2 cellular contexts compared by ENCODE assay signal in the genomic region with DNA sequence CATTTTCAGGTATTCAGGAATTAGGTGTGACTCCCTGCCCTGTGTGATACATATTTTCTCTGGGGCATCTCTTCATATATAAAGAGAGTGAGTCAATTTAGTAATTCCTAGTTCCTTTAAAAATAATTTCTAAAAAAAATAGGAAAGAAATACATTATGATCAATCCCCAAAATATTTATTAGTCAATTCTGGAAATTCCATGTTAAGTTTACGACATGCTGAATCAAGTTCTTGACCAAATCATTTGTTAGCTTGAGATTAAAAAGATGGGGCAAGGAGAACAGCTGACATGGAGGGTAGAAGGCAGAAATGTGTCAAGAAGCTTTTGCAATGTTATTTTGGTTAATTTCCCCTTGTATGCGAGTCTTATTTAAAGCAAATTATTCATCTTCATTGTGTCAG.
TF ChIP-seq lines count a peak whose summit lies in the region.

No MANE protein-coding gene starts in this region.

TF ChIP-seq in IMR-90, 13 proteins besides CTCF, POLR2A, EP300 and RAD21:
- TF ChIP-seq CEBPB (IDR thresholded peaks at IDR 0.05; ENCODE audit: low read depth, low read length) = peak; percentile 60; the same call in 1 of the 2 replicates
- TF ChIP-seq CHD1 (IDR thresholded peaks at IDR 0.05; ENCODE audit: low read depth, low read length) = no peak
- TF ChIP-seq FOS (IDR thresholded peaks at IDR 0.05; ENCODE audit: low read depth, low read length) = no peak
- no peak for TF ChIP-seq RCOR1 (IDR thresholded peaks at IDR 0.05; ENCODE audit: insufficient replicate concordance, low read length)
TF ChIP-seq in IMR-90: peak in this region for 1.

TF ChIP-seq in WTC11, 78 proteins besides CTCF, POLR2A, EP300 and RAD21:
- no peak for TF ChIP-seq RORB (CRISPR knock-in tag; IDR thresholded peaks at IDR 0.05)
- no peak for TF ChIP-seq SMAD4 (CRISPR knock-in tag; IDR thresholded peaks at IDR 0.05)
- TF ChIP-seq, protein P1, sequence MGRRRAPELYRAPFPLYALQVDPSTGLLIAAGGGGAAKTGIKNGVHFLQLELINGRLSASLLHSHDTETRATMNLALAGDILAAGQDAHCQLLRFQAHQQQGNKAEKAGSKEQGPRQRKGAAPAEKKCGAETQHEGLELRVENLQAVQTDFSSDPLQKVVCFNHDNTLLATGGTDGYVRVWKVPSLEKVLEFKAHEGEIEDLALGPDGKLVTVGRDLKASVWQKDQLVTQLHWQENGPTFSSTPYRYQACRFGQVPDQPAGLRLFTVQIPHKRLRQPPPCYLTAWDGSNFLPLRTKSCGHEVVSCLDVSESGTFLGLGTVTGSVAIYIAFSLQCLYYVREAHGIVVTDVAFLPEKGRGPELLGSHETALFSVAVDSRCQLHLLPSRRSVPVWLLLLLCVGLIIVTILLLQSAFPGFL (CRISPR knock-in tag; IDR thresholded peaks at IDR 0.05; ENCODE audit: borderline replicate concordance) = no peak
- TF ChIP-seq TP53 (CRISPR knock-in tag; IDR thresholded peaks at IDR 0.05) = no peak
- TF ChIP-seq, protein P2, sequence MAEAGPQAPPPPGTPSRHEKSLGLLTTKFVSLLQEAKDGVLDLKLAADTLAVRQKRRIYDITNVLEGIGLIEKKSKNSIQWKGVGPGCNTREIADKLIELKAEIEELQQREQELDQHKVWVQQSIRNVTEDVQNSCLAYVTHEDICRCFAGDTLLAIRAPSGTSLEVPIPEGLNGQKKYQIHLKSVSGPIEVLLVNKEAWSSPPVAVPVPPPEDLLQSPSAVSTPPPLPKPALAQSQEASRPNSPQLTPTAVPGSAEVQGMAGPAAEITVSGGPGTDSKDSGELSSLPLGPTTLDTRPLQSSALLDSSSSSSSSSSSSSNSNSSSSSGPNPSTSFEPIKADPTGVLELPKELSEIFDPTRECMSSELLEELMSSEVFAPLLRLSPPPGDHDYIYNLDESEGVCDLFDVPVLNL (CRISPR knock-in tag; IDR thresholded peaks at IDR 0.05; ENCODE audit: borderline replicate concordance, low read depth) = no peak
- no peak for TF ChIP-seq NR2C2 (CRISPR knock-in tag; IDR thresholded peaks at IDR 0.05)
- TF ChIP-seq OVOL2 (CRISPR knock-in tag; IDR thresholded peaks at IDR 0.05; ENCODE audit: borderline replicate concordance) = no peak
- TF ChIP-seq JAZF1 (CRISPR knock-in tag; IDR thresholded peaks at IDR 0.05) = no peak
- TF ChIP-seq, protein P3, sequence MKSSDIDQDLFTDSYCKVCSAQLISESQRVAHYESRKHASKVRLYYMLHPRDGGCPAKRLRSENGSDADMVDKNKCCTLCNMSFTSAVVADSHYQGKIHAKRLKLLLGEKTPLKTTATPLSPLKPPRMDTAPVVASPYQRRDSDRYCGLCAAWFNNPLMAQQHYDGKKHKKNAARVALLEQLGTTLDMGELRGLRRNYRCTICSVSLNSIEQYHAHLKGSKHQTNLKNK (CRISPR knock-in tag; IDR thresholded peaks at IDR 0.05) = no peak
- TF ChIP-seq IRF2 (CRISPR knock-in tag; IDR thresholded peaks at IDR 0.05; ENCODE audit: borderline replicate concordance, low read depth) = no peak
- TF ChIP-seq, protein P4, sequence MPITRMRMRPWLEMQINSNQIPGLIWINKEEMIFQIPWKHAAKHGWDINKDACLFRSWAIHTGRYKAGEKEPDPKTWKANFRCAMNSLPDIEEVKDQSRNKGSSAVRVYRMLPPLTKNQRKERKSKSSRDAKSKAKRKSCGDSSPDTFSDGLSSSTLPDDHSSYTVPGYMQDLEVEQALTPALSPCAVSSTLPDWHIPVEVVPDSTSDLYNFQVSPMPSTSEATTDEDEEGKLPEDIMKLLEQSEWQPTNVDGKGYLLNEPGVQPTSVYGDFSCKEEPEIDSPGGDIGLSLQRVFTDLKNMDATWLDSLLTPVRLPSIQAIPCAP (CRISPR knock-in tag; IDR thresholded peaks at IDR 0.05) = no peak
- TF ChIP-seq, protein P5, sequence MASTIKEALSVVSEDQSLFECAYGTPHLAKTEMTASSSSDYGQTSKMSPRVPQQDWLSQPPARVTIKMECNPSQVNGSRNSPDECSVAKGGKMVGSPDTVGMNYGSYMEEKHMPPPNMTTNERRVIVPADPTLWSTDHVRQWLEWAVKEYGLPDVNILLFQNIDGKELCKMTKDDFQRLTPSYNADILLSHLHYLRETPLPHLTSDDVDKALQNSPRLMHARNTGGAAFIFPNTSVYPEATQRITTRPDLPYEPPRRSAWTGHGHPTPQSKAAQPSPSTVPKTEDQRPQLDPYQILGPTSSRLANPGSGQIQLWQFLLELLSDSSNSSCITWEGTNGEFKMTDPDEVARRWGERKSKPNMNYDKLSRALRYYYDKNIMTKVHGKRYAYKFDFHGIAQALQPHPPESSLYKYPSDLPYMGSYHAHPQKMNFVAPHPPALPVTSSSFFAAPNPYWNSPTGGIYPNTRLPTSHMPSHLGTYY (CRISPR knock-in tag; IDR thresholded peaks at IDR 0.05) = no peak
- TF ChIP-seq, protein P6, sequence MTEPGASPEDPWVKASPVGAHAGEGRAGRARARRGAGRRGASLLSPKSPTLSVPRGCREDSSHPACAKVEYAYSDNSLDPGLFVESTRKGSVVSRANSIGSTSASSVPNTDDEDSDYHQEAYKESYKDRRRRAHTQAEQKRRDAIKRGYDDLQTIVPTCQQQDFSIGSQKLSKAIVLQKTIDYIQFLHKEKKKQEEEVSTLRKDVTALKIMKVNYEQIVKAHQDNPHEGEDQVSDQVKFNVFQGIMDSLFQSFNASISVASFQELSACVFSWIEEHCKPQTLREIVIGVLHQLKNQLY (CRISPR knock-in tag; IDR thresholded peaks at IDR 0.05) = no peak
- no peak for TF ChIP-seq ZNF671 (CRISPR knock-in tag; IDR thresholded peaks at IDR 0.05)
- no peak for TF ChIP-seq SMAD3 (CRISPR knock-in tag; IDR thresholded peaks at IDR 0.05; ENCODE audit: borderline replicate concordance)
- no peak for TF ChIP-seq GTF2I (CRISPR knock-in tag; conservative IDR thresholded peaks at IDR 0.05)
- TF ChIP-seq, protein P7, sequence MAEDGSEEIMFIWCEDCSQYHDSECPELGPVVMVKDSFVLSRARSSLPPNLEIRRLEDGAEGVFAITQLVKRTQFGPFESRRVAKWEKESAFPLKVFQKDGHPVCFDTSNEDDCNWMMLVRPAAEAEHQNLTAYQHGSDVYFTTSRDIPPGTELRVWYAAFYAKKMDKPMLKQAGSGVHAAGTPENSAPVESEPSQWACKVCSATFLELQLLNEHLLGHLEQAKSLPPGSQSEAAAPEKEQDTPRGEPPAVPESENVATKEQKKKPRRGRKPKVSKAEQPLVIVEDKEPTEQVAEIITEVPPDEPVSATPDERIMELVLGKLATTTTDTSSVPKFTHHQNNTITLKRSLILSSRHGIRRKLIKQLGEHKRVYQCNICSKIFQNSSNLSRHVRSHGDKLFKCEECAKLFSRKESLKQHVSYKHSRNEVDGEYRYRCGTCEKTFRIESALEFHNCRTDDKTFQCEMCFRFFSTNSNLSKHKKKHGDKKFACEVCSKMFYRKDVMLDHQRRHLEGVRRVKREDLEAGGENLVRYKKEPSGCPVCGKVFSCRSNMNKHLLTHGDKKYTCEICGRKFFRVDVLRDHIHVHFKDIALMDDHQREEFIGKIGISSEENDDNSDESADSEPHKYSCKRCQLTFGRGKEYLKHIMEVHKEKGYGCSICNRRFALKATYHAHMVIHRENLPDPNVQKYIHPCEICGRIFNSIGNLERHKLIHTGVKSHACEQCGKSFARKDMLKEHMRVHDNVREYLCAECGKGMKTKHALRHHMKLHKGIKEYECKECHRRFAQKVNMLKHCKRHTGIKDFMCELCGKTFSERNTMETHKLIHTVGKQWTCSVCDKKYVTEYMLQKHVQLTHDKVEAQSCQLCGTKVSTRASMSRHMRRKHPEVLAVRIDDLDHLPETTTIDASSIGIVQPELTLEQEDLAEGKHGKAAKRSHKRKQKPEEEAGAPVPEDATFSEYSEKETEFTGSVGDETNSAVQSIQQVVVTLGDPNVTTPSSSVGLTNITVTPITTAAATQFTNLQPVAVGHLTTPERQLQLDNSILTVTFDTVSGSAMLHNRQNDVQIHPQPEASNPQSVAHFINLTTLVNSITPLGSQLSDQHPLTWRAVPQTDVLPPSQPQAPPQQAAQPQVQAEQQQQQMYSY (CRISPR knock-in tag; IDR thresholded peaks at IDR 0.05) = no peak
TF ChIP-seq in WTC11: peak in this region for 0.
